18 cellular contexts compared by ENCODE assay signal in genomic region chr15:66452971-66453580, GRCh38. TPM values are rescaled to one million over a fixed set of nuclear protein-coding genes. Genes with fewer than 3 reads are reported as not detected.
DNase-seq lines count a peak whose midpoint lies in the region; ATAC-seq, FAIRE-seq and TF ChIP-seq lines count a peak whose summit lies in the region.
"Had no signal": no experiment of that assay in that cellular context is flagged by ENCODE, and none has a peak within 500 bp of the region (broad histone marks: within the 10 kb centered on the region; RNA-seq: fewer than 3 reads in every experiment).

No MANE protein-coding gene starts in this region.

- peak; percentile 18 for DNase-seq in AG10803 (ENCODE audit: low read depth)
- DNase-seq in MG63 = peak; percentile 24
- no peak for DNase-seq in K562 (ENCODE audit: extremely low read depth in 1 of 4, low spot score in 3 of 4)
- DNase-seq in medulla oblongata (ENCODE audit: extremely low spot score) = peak; percentile 67
- no peak for DNase-seq in activated naive CD4-positive, alpha-beta T cell (lab: John Stamatoyannopoulos, UW)
- DNase-seq in ureter (ENCODE audit: low spot score) = no peak
- DNase-seq: activated CD8-positive, alpha-beta T cell treated with anti-CD3 and anti-CD28 coated beads, Interleukin-2, amount 10 ng/mL, durations not matched to agents 7 days and 5 days; GF-D8; NCI-H1436 treated with DMSO at 0.1 percent for 48 hours; NCI-H526; stimulated activated naive B cell treated with anti-CD40 and anti-IgM and Interleukin-4, amounts not matched to agents 10 μg/mL and 1 μg/mL and 100 μg/mL, for 72 hours; uterus; WERI-Rb-1 had no signal

- no peaks in the 10 kb centered on the region for H3K9me1 ChIP-seq in K562 (ENCODE audit: control insufficient read depth, insufficient read depth, low read length)

- H3K36me3 ChIP-seq in MG63 (peaks cover 39% of the 10 kb centered on the region), K562 (ENCODE audit: control insufficient read depth, insufficient read depth, low read length) (peaks cover 21% of the 10 kb centered on the region; the same call in 1 of the 3 replicates)
- H3K36me3 ChIP-seq: uterus, WERI-Rb-1 had no signal

- no peaks in the 10 kb centered on the region for H4K20me1 ChIP-seq in K562 (replicated peaks; ENCODE audit: control insufficient read depth, insufficient read depth, low read length)

- no peaks in the 10 kb centered on the region for H3K27me3 ChIP-seq in MG63
- no peaks in the 10 kb centered on the region for H3K27me3 ChIP-seq in K562 (ENCODE audit: control insufficient read depth in 2 of 2, insufficient read depth in 2 of 2, low read length in 2 of 2)
- H3K27me3 ChIP-seq: uterus had no signal

- H3K4me3 ChIP-seq in AG10803 (ENCODE audit: low read length) = no peak overlapping the region
- no peak overlapping the region for H3K4me3 ChIP-seq in MG63
- no peak overlapping the region for H3K4me3 ChIP-seq in K562
- H3K4me3 ChIP-seq: skin epidermis, uterus had no signal

- intact Hi-C loops in K562 (cut with micrococcal nuclease) = no loop called here

- no peak overlapping the region for H2AFZ ChIP-seq in K562 (ENCODE audit: low read depth, low read length)

- POLR2A ChIA-PET in K562 (lab: Yijun Ruan, JAX) = interaction anchor here (0.6 kb wide), 2 partner anchors 21 to 646 kb away, joined by 3 to 4 read pairs; no protein-coding TSS in a partner anchor

- no peak overlapping the region for H3K9ac ChIP-seq in K562 (ENCODE audit: insufficient read depth in 1 of 2, low read depth in 2 of 2, low read length in 2 of 2)

- ATAC-seq in K562 (no peak; the same call in 2 of the 3 replicates), GM18502 (IDR thresholded peaks at IDR 0.05; ENCODE audit: poor library complexity, unreplicated experiment) (no peak), GM21381 (IDR thresholded peaks at IDR 0.05; ENCODE audit: unreplicated experiment) (no peak)
- ATAC-seq: activated CD8-positive, alpha-beta T cell treated with anti-CD3 and anti-CD28 coated beads, Interleukin-2, amount 10 ng/mL, durations not matched to agents 7 days and 5 days; HCT116; stimulated activated naive B cell treated with anti-CD40 and anti-IgM and Interleukin-4, amounts not matched to agents 10 μg/mL and 1 μg/mL and 100 μg/mL, for 72 hours had no signal

- 89% methylated on average over 1 of the region's 1 CpG for WGBS in K562 (ENCODE audit: insufficient coverage, low coverage, missing lambda C conversion rate)

- H3K27ac ChIP-seq in K562 (ENCODE audit: extremely low read depth, low read depth, low read length) = no peak overlapping the region
- H3K27ac ChIP-seq: skin epidermis, uterus, WERI-Rb-1 had no signal

- no peak for TF ChIP-seq POLR2A in K562 (conservative IDR thresholded peaks at IDR 0.05)

- CTCF ChIA-PET in K562 (lab: Yijun Ruan, JAX; ENCODE audit: low intra/inter-chr PET ratio) = no interaction called here

- no peak for TF ChIP-seq RAD21 in K562 (CRISPR knock-in tag; conservative IDR thresholded peaks at IDR 0.05 in 1 of 2, IDR thresholded peaks at IDR 0.05 in 1 of 2)

- no peaks in the 10 kb centered on the region for H3K4me1 ChIP-seq in K562 (replicated peaks in 1 of 2; ENCODE audit: control insufficient read depth in 2 of 2, insufficient read depth in 2 of 2, low read length in 2 of 2)
- H3K4me1 ChIP-seq: uterus had no signal

- FAIRE-seq in K562 (lab: Jason Lieb, UNC) = no peak
- FAIRE-seq: frontal cortex had no signal

- TF ChIP-seq EP300 in K562 (IDR thresholded peaks at IDR 0.05; ENCODE audit: low read length) = no peak

- BruUV-seq in K562 (replicated peaks; lab: Mats Ljungman, UMichigan) = TSS peak; percentile 7

- H3K9me3 ChIP-seq in MG63 = peaks cover 8% of the 10 kb centered on the region; the same call in 1 of the 2 replicates
- no peaks in the 10 kb centered on the region; the same call in 1 of the 2 replicates for H3K9me3 ChIP-seq in K562 (replicated peaks; ENCODE audit: control insufficient read depth, insufficient read depth, low read depth, low read length)
- H3K9me3 ChIP-seq: uterus had no signal

- TF ChIP-seq CTCF in AG10803 (conservative IDR thresholded peaks at IDR 0.05; ENCODE audit: low read length) (no peak), K562 (IDR thresholded peaks at IDR 0.05 in 2 of 3, conservative IDR thresholded peaks at IDR 0.05 in 1 of 3; ENCODE audit: insufficient read depth in 2 of 3, low read depth in 1 of 3, low read length in 3 of 3) (no peak)

- H3K4me2 ChIP-seq in K562 (ENCODE audit: insufficient read depth, low read length) = no peak overlapping the region

- in situ Hi-C loops in K562 (cut with MboI) = no loop called here

- H3K79me2 ChIP-seq in K562 (ENCODE audit: control insufficient read depth, insufficient read depth, low read length) = no peaks in the 10 kb centered on the region

TF ChIP-seq in K562, 482 proteins besides CTCF, POLR2A, EP300 and RAD21 (continues in another document):
- TF ChIP-seq, protein P1, sequence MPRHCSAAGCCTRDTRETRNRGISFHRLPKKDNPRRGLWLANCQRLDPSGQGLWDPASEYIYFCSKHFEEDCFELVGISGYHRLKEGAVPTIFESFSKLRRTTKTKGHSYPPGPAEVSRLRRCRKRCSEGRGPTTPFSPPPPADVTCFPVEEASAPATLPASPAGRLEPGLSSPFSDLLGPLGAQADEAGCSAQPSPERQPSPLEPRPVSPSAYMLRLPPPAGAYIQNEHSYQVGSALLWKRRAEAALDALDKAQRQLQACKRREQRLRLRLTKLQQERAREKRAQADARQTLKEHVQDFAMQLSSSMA (CRISPR knock-in tag; IDR thresholded peaks at IDR 0.05) = no peak

RNA-seq across cellular contexts. Expression of gene SNAPC5, which starts 44.5 kb away (rescaled TPM):
- 35.4 and 40.8 TPM in 2 replicates for total RNA-seq in MG63 (2014; rRNA removed; shearing (Covaris generic); ENCODE audit: low replicate concordance)
- total RNA-seq in K562 (2011; cell fraction: chromatin; rRNA removed; ENCODE audit: low replicate concordance) = 14.2 and 24.9 TPM in 2 replicates
- total RNA-seq in K562 (2011; cell fraction: nucleolus; rRNA removed) = 11.8 and 12.1 TPM in 2 replicates
- 17.7 and 25.2 TPM in 2 replicates for total RNA-seq in K562 (2011; cell fraction: nucleoplasm; rRNA removed)
- 67.2 and 96.5 TPM in 2 replicates for total RNA-seq in K562 (2014; rRNA removed)
- total RNA-seq in K562 (2014; rRNA removed; fragmentation: Illumina TruSeq; extraction: Trizol) = 102 and 112 TPM in 2 replicates
- 77.0 and 79.9 TPM in 2 replicates for total RNA-seq in K562 (2015; rRNA removed; fragmentation: Illumina TruSeq; extraction: Trizol)
- total RNA-seq in K562 (2021) = 56.7 and 57.0 TPM in 2 replicates
- polyA plus RNA-seq in K562 (2011; rRNA removed) = 40.6 and 52.8 TPM in 2 replicates
- polyA plus RNA-seq in K562 (2011; cell fraction: cytosol; rRNA removed) = 32.9 and 35.6 TPM in 2 replicates
- 14.5 and 16.3 TPM in 2 replicates for polyA plus RNA-seq in K562 (2011; cell fraction: nucleus; rRNA removed)
- 44.1 and 78.8 TPM in 2 replicates for polyA plus RNA-seq in K562 (2012)
- 116 and 118 TPM in 2 replicates for polyA plus RNA-seq in K562 (2014; fragmentation: Illumina TruSeq; extraction: Trizol)
- 100 to 1,000 TPM; 155 TPM for polyA plus RNA-seq in K562 (2014; fragmentation: Nextera tagmentation; extraction: Ambion mirVana)
- polyA plus RNA-seq in K562 (2014; rRNA removed) = 70.5 and 80.8 TPM in 2 replicates
- 48.9 and 54.3 TPM in 2 replicates for polyA minus RNA-seq in K562 (2011; rRNA and poly(A)+ RNA removed)
- polyA minus RNA-seq in K562 (2011; cell fraction: cytosol; rRNA and poly(A)+ RNA removed) = 21.3 and 26.0 TPM in 2 replicates
- polyA minus RNA-seq in K562 (2011; cell fraction: nucleus; rRNA and poly(A)+ RNA removed) = 6.6 and 10.2 TPM in 2 replicates
- 29.2 TPM for total RNA-seq in ureter

RNA-seq across cellular contexts. Expression of gene RPL4, which starts 51.6 kb away (rescaled TPM):
- total RNA-seq in MG63 (2014; rRNA removed; shearing (Covaris generic); ENCODE audit: low replicate concordance) = 9,593 and 13,354 TPM in 2 replicates
- 868 and 1,170 TPM in 2 replicates for total RNA-seq in K562 (2011; cell fraction: chromatin; rRNA removed; ENCODE audit: low replicate concordance)
- total RNA-seq in K562 (2011; cell fraction: nucleolus; rRNA removed) = 749 and 792 TPM in 2 replicates
- total RNA-seq in K562 (2011; cell fraction: nucleoplasm; rRNA removed) = 1,332 and 2,067 TPM in 2 replicates
- total RNA-seq in K562 (2014; rRNA removed) = 2,055 and 3,520 TPM in 2 replicates
- 5,714 and 5,919 TPM in 2 replicates for total RNA-seq in K562 (2014; rRNA removed; fragmentation: Illumina TruSeq; extraction: Trizol)
- total RNA-seq in K562 (2015; rRNA removed; fragmentation: Illumina TruSeq; extraction: Trizol) = 4,633 and 5,069 TPM in 2 replicates
- 3,792 and 4,028 TPM in 2 replicates for total RNA-seq in K562 (2021)
- 6,235 and 7,065 TPM in 2 replicates for polyA plus RNA-seq in K562 (2011; rRNA removed)
- polyA plus RNA-seq in K562 (2011; cell fraction: cytosol; rRNA removed) = 6,584 and 7,119 TPM in 2 replicates
- 2,026 and 2,907 TPM in 2 replicates for polyA plus RNA-seq in K562 (2011; cell fraction: nucleus; rRNA removed)
- 3,604 and 6,192 TPM in 2 replicates for polyA plus RNA-seq in K562 (2012)
- 7,372 and 7,760 TPM in 2 replicates for polyA plus RNA-seq in K562 (2014; fragmentation: Illumina TruSeq; extraction: Trizol)
- 1,000 to 10,000 TPM; 3,604 to 3,827 TPM for polyA plus RNA-seq in K562 (2014; fragmentation: Nextera tagmentation; extraction: Ambion mirVana)
- polyA plus RNA-seq in K562 (2014; rRNA removed) = 5,294 and 6,049 TPM in 2 replicates
- polyA minus RNA-seq in K562 (2011; rRNA and poly(A)+ RNA removed) = 4,239 and 4,627 TPM in 2 replicates
- polyA minus RNA-seq in K562 (2011; cell fraction: cytosol; rRNA and poly(A)+ RNA removed) = 1,872 and 2,124 TPM in 2 replicates
- polyA minus RNA-seq in K562 (2011; cell fraction: nucleus; rRNA and poly(A)+ RNA removed) = 545 and 1,155 TPM in 2 replicates
- 2,079 TPM for total RNA-seq in ureter

RNA-seq across cellular contexts. Expression of gene ZWILCH, which starts 52.0 kb away (rescaled TPM):
- total RNA-seq in MG63 (2014; rRNA removed; shearing (Covaris generic); ENCODE audit: low replicate concordance) = 36.4 and 59.1 TPM in 2 replicates
- total RNA-seq in K562 (2011; cell fraction: chromatin; rRNA removed; ENCODE audit: low replicate concordance) = 42.4 and 73.0 TPM in 2 replicates
- total RNA-seq in K562 (2011; cell fraction: nucleolus; rRNA removed) = 19.2 and 19.7 TPM in 2 replicates
- 28.9 and 36.6 TPM in 2 replicates for total RNA-seq in K562 (2011; cell fraction: nucleoplasm; rRNA removed)
- total RNA-seq in K562 (2014; rRNA removed) = 25.4 and 35.2 TPM in 2 replicates
- total RNA-seq in K562 (2014; rRNA removed; fragmentation: Illumina TruSeq; extraction: Trizol) = 59.3 and 62.6 TPM in 2 replicates
- total RNA-seq in K562 (2015; rRNA removed; fragmentation: Illumina TruSeq; extraction: Trizol) = 46.8 and 52.0 TPM in 2 replicates
- total RNA-seq in K562 (2021) = 36.9 and 41.4 TPM in 2 replicates
- 53.6 and 78.7 TPM in 2 replicates for polyA plus RNA-seq in K562 (2011; rRNA removed)
- 10.3 and 13.4 TPM in 2 replicates for polyA plus RNA-seq in K562 (2011; cell fraction: cytosol; rRNA removed)
- 22.1 and 25.2 TPM in 2 replicates for polyA plus RNA-seq in K562 (2011; cell fraction: nucleus; rRNA removed)
- polyA plus RNA-seq in K562 (2012) = 30.2 and 42.2 TPM in 2 replicates
- 42.9 and 52.1 TPM in 2 replicates for polyA plus RNA-seq in K562 (2014; fragmentation: Illumina TruSeq; extraction: Trizol)
- polyA plus RNA-seq in K562 (2014; fragmentation: Nextera tagmentation; extraction: Ambion mirVana) = 10 to 100 TPM; 93.2 to 94.2 TPM
- polyA plus RNA-seq in K562 (2014; rRNA removed) = 26.7 and 32.8 TPM in 2 replicates
- 51.6 and 57.2 TPM in 2 replicates for polyA minus RNA-seq in K562 (2011; rRNA and poly(A)+ RNA removed)
- polyA minus RNA-seq in K562 (2011; cell fraction: cytosol; rRNA and poly(A)+ RNA removed) = 17.5 and 32.3 TPM in 2 replicates
- polyA minus RNA-seq in K562 (2011; cell fraction: nucleus; rRNA and poly(A)+ RNA removed) = 8.5 and 20.5 TPM in 2 replicates
- 9.0 TPM for total RNA-seq in ureter

Comparison
In these comparisons a context has a peak if more than half of its experiments do, and no peak if none do; other contexts are left out.
1. DNase-seq: peak in AG10803 (single experiment), MG63 (single experiment) and medulla oblongata (single experiment); none in K562 (0 of 4), activated naive CD4-positive, alpha-beta T cell (0 of 4) and ureter (single experiment).